In the genomic region with DNA sequence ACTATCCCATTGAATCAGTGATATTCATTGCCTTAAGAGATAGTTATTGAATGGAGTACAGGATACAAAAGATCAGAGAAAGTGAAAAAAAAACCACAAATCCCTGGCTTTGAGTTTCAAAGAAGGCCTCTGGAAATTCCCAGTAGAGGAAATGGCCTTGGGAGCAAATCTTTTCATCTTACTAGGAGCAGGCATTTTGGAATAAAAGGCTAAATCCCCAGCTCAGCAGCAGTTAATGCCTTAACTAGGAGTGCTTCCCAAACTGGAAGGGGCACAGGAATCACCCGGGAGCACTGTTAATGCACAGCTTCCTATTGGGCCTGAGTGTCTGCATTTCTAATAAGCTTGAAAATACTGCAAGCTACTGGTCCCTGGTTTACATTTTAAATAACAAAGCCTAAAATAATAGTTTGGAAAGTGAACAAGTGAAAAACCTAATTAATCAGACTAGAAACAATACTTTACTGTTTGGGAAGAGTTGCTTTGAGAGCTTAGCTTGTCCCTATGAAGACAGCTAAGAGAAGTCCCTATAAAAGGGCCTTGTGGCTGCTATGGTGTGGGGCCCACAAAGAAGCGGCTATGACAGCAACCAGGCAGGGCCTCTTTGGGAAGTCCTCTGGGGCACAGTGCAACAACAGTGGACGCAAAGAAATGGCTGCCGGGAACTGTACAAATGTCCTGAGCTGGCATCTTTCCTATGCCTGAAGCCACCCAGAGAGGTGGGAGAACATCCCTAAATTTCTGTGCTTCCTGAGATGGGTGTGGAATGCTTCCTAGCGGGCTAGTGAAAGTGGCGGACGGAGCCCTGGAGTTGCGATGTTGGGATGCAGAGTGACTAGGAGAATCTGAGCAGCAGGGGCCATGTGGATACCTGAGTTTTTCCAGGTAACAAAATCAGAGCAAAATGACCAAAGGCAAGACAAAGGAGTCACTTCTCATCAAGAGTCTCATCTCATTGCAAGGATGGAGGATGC, we compare ENCODE assay signal across 20 cellular contexts.
A peak's percentile ranks its signal among the peaks of the same experiment; 100 is the strongest.
DNase-seq lines count a peak whose midpoint lies in the region; ATAC-seq and TF ChIP-seq lines count a peak whose summit lies in the region.
"Had no signal": no experiment of that assay in that cellular context is flagged by ENCODE, and none has a peak within 500 bp of the region (broad histone marks: within the 10 kb centered on the region; RNA-seq: fewer than 3 reads in every experiment).

No MANE protein-coding gene starts in this region.

- H3K4me1 Mint-ChIP-seq in H9: peaks cover 36 to 40% of the 10 kb centered on the region in 2 experiments
- H3K4me1 Mint-ChIP-seq: CD8-positive, alpha-beta memory T cell had no signal

- no peak overlapping the region for H3K9ac ChIP-seq in H9 (ENCODE audit: extremely low read depth, insufficient read length, low read length)
- H3K9ac ChIP-seq in NT2/D1 (ENCODE audit: insufficient read length, low read depth): no peak overlapping the region
- no peak overlapping the region for H3K9ac ChIP-seq in neuronal stem cell (ENCODE audit: low read depth, low read length, poor library complexity)

- H3K4me1 ChIP-seq in H9 (ENCODE audit: insufficient read depth, low read length) (peaks cover 9% of the 10 kb centered on the region; the same call in 1 of the 2 replicates), NT2/D1 (ENCODE audit: insufficient read depth, insufficient read length) (no peaks in the 10 kb centered on the region), neuronal stem cell (ENCODE audit: control insufficient read depth in 2 of 2, insufficient read depth in 1 of 2, low read depth in 1 of 2, low read length in 2 of 2) (peaks cover 7 to 9% of the 10 kb centered on the region in 2 donors), lower lobe of right lung (no peaks in the 10 kb centered on the region), right cardiac atrium (ENCODE audit: control insufficient read depth, insufficient read depth, low read length) (no peaks in the 10 kb centered on the region)
- H3K4me1 ChIP-seq: Peyer's patch, SJSA1 had no signal

- no peaks in the 10 kb centered on the region for H3K36me3 ChIP-seq in NT2/D1 (ENCODE audit: insufficient read depth, insufficient read length, low read length)
- H3K36me3 ChIP-seq in neuronal stem cell (replicated peaks in 1 of 2; ENCODE audit: control insufficient read depth in 2 of 2, insufficient read depth in 2 of 2, low read length in 2 of 2): no peaks in the 10 kb centered on the region
- H3K36me3 ChIP-seq in lower lobe of right lung: no peaks in the 10 kb centered on the region
- H3K36me3 ChIP-seq: Peyer's patch, SJSA1 had no signal

- H3K27ac Mint-ChIP-seq in H9: peak overlapping the region; percentile 12 to 77 (median 74)
- H3K27ac Mint-ChIP-seq: CD8-positive, alpha-beta memory T cell had no signal

- H3K4me3 ChIP-seq in NT2/D1 (ENCODE audit: insufficient read length, low read depth) (no peak overlapping the region), neuronal stem cell (ENCODE audit: low read length in 2 of 2) (no peak overlapping the region), lower lobe of right lung (no peak overlapping the region), right cardiac atrium (ENCODE audit: low read length) (no peak overlapping the region)
- H3K4me3 ChIP-seq: Peyer's patch, SJSA1 had no signal

- H3K27ac ChIP-seq in H9 (ENCODE audit: insufficient read length, low read depth, low read length) (no peak overlapping the region), neuronal stem cell (replicated peaks; ENCODE audit: low read length) (peak overlapping the region; percentile 1), lower lobe of right lung (no peak overlapping the region), right cardiac atrium (ENCODE audit: low read length) (no peak overlapping the region)
- H3K27ac ChIP-seq: Peyer's patch, SJSA1 had no signal

- no peak overlapping the region for H3K56ac ChIP-seq in H9 (ENCODE audit: insufficient read length, low read depth, low read length)

- TF ChIP-seq CTCF in H9 (conservative IDR thresholded peaks at IDR 0.05): no peak
- TF ChIP-seq CTCF in lower lobe of right lung (IDR thresholded peaks at IDR 0.05): no peak

- H4K91ac ChIP-seq in H9 (ENCODE audit: insufficient read length, low read depth, low read length) (no peak overlapping the region), neuronal stem cell (ENCODE audit: low read depth, low read length, poor library complexity) (no peak overlapping the region)

- H3K9me3 Mint-ChIP-seq in H9: peaks cover 0 to under 1% of the 10 kb centered on the region in 2 experiments; a peak in 3 of 5 replicates

- H3K9me3 ChIP-seq in H9 (ENCODE audit: control insufficient read depth, low read depth, low read length) (no peaks in the 10 kb centered on the region), NT2/D1 (ENCODE audit: insufficient read depth, low read length) (no peaks in the 10 kb centered on the region), neuronal stem cell (replicated peaks in 1 of 2; ENCODE audit: control insufficient read depth in 2 of 2, insufficient read depth in 1 of 2, low read depth in 1 of 2, low read length in 2 of 2) (no peaks in the 10 kb centered on the region), lower lobe of right lung (no peaks in the 10 kb centered on the region), right cardiac atrium (ENCODE audit: control insufficient read depth, low read length) (no peaks in the 10 kb centered on the region)
- H3K9me3 ChIP-seq: Peyer's patch, SJSA1 had no signal

- WGBS in H9 (ENCODE audit: extremely low coverage, insufficient read length, low lambda C conversion rate): no CpG with 5 or more reads among the region's 8 CpGs
- WGBS in neuronal stem cell (ENCODE audit: extremely low coverage in 2 of 2, insufficient read length in 2 of 2, insufficient replicate concordance in 1 of 2), 2 donors: no CpG with 5 or more reads among the region's 8 CpGs
- 86% methylated on average over 8 of the region's 8 CpGs for WGBS in right cardiac atrium

- ATAC-seq in lower lobe of right lung: no peak
- ATAC-seq in HG03432 (IDR thresholded peaks at IDR 0.05; ENCODE audit: unreplicated experiment): no peak
- no peak for ATAC-seq in right cardiac atrium

- H3K18ac ChIP-seq in H9 (ENCODE audit: insufficient read length, low read depth, low read length) (no peak overlapping the region), neuronal stem cell (ENCODE audit: low read length) (no peak overlapping the region)

- H4K8ac ChIP-seq in H9 (replicated peaks; ENCODE audit: insufficient read length, low read depth, low read length): no peak overlapping the region
- H4K8ac ChIP-seq in neuronal stem cell (ENCODE audit: low read depth, low read length): no peak overlapping the region

- H2BK20ac ChIP-seq in H9 (ENCODE audit: low read depth, low read length, poor library complexity, severe bottlenecking): no peak overlapping the region

- no peaks in the 10 kb centered on the region for H3K79me2 ChIP-seq in H9 (ENCODE audit: insufficient read depth, low read length)

- H2BK5ac ChIP-seq in H9 (ENCODE audit: insufficient read length, low read length): no peak overlapping the region
- H2BK5ac ChIP-seq in neuronal stem cell (ENCODE audit: low read length): no peak overlapping the region

- no peak overlapping the region for H2BK120ac ChIP-seq in H9 (ENCODE audit: low read depth, low read length, poor library complexity, severe bottlenecking)
- no peak overlapping the region for H2BK120ac ChIP-seq in neuronal stem cell (ENCODE audit: low read depth, low read length)

- H3K27me3 Mint-ChIP-seq in H9 (ENCODE audit: low read depth): peaks cover 2% of the 10 kb centered on the region; the same call in 1 of the 2 replicates
- H3K27me3 Mint-ChIP-seq: CD8-positive, alpha-beta memory T cell had no signal

- H2BK15ac ChIP-seq in H9 (ENCODE audit: low read depth, low read length) (no peak overlapping the region), neuronal stem cell (ENCODE audit: low read length) (no peak overlapping the region)

- no peak overlapping the region for H2AK5ac ChIP-seq in H9 (ENCODE audit: insufficient read length, low read length)
- H2AK5ac ChIP-seq in neuronal stem cell (ENCODE audit: low read depth, low read length): no peak overlapping the region

- H3K23ac ChIP-seq in H9 (ENCODE audit: insufficient read length, low read depth, low read length): no peak overlapping the region
- no peak overlapping the region for H3K23ac ChIP-seq in neuronal stem cell (ENCODE audit: low read depth, low read length, poor library complexity)

- H3K79me1 ChIP-seq in H9 (ENCODE audit: insufficient read depth, low read depth, low read length, poor library complexity, severe bottlenecking) (no peaks in the 10 kb centered on the region), neuronal stem cell (ENCODE audit: low read depth, low read length) (no peaks in the 10 kb centered on the region)

- H4K20me1 ChIP-seq in H9 (ENCODE audit: control insufficient read depth, insufficient read depth, insufficient read length): no peaks in the 10 kb centered on the region

- no peak overlapping the region for H4K5ac ChIP-seq in H9 (ENCODE audit: insufficient read length, low read depth, low read length)

- no peak overlapping the region for H2BK12ac ChIP-seq in H9 (ENCODE audit: insufficient read length, low read depth, low read length)
- no peak overlapping the region for H2BK12ac ChIP-seq in neuronal stem cell (ENCODE audit: low read length)

- DNase-seq in H9: peak; percentile 33
- DNase-seq in NT2/D1 (ENCODE audit: low read depth, low spot score): peak; percentile 54
- DNase-seq in iPS DF 4.7 (ENCODE audit: extremely low read depth, low spot score): peak; percentile 36
- no peak for DNase-seq in neuronal stem cell (ENCODE audit: low spot score)
- DNase-seq in lower lobe of right lung: no peak
- no peak for DNase-seq in NCI-H226
- DNase-seq in right cardiac atrium: no peak
- DNase-seq: C1 segment of cervical spinal cord; CD8-positive, alpha-beta memory T cell; DMS53; H7; KBM-7; NCI-H1105 treated with DMSO at 0.1 percent for 48 hours; NCI-H1694; NCI-H2081 treated with DMSO at 0.1 percent for 48 hours; NCI-H510A; NCI-H774; Peyer's patch had no signal

- H3K36me3 Mint-ChIP-seq in H9 (ENCODE audit: insufficient read depth in 1 of 3, low read depth in 3 of 3): 0 out of 7 replicates have a peak, but pooled peaks cover 0 to under 1% (median 0%) of the 10 kb centered on the region in 3 experiments
- H3K36me3 Mint-ChIP-seq: CD8-positive, alpha-beta memory T cell had no signal

- peak overlapping the region in 1 of 2 experiments; percentile 46; a peak in 2 of 5 replicates for H3K4me3 Mint-ChIP-seq in H9
- H3K4me3 Mint-ChIP-seq: CD8-positive, alpha-beta memory T cell had no signal

- H3K27me3 ChIP-seq in H9 (ENCODE audit: insufficient read depth, low read length) (no peaks in the 10 kb centered on the region), NT2/D1 (ENCODE audit: insufficient read depth, insufficient read length) (no peaks in the 10 kb centered on the region), neuronal stem cell (ENCODE audit: control insufficient read depth in 3 of 3, insufficient read depth in 3 of 3, low read depth in 1 of 3, low read length in 3 of 3) (no peaks in the 10 kb centered on the region), lower lobe of right lung (ENCODE audit: low read depth) (no peaks in the 10 kb centered on the region), right cardiac atrium (ENCODE audit: control insufficient read depth, insufficient read depth) (no peaks in the 10 kb centered on the region)
- H3K27me3 ChIP-seq: Peyer's patch, SJSA1 had no signal

- H2AFZ ChIP-seq in H9 (ENCODE audit: low read length) (no peak overlapping the region), neuronal stem cell (ENCODE audit: low read length) (peak overlapping the region; percentile 76)

- H3T11ph ChIP-seq in H9 (ENCODE audit: low read length): no peak overlapping the region

- H3K4me2 ChIP-seq in H9 (ENCODE audit: insufficient read depth, insufficient read length, low read length): no peak overlapping the region
- H3K4me2 ChIP-seq in neuronal stem cell (ENCODE audit: insufficient read depth, low read length, poor library complexity, severe bottlenecking): no peak overlapping the region

- H3K23me2 ChIP-seq in H9 (ENCODE audit: insufficient read length, low read depth, low read length, poor library complexity, severe bottlenecking): no peaks in the 10 kb centered on the region

- intact Hi-C loops in lower lobe of right lung (cut with DNase I): no loop called here
- intact Hi-C loops in right cardiac atrium (cut with DNase I): no loop called here

- no peak overlapping the region for H3K4ac ChIP-seq in H9 (ENCODE audit: low read depth, low read length)
- H3K4ac ChIP-seq in neuronal stem cell (ENCODE audit: low read length): no peak overlapping the region

- H3K14ac ChIP-seq in H9 (ENCODE audit: insufficient read depth, low read length) (no peak overlapping the region), neuronal stem cell (ENCODE audit: low read length) (no peak overlapping the region)

Comparison
In these comparisons a context has a peak if more than half of its experiments do, and no peak if none do; other contexts are left out.
1. DNase-seq: peak in H9 (single experiment), NT2/D1 (single experiment) and iPS DF 4.7 (single experiment); none in neuronal stem cell (single experiment), lower lobe of right lung (single experiment), NCI-H226 (single experiment) and right cardiac atrium (0 of 3).